21 cellular contexts compared by ENCODE assay signal in the genomic region with DNA sequence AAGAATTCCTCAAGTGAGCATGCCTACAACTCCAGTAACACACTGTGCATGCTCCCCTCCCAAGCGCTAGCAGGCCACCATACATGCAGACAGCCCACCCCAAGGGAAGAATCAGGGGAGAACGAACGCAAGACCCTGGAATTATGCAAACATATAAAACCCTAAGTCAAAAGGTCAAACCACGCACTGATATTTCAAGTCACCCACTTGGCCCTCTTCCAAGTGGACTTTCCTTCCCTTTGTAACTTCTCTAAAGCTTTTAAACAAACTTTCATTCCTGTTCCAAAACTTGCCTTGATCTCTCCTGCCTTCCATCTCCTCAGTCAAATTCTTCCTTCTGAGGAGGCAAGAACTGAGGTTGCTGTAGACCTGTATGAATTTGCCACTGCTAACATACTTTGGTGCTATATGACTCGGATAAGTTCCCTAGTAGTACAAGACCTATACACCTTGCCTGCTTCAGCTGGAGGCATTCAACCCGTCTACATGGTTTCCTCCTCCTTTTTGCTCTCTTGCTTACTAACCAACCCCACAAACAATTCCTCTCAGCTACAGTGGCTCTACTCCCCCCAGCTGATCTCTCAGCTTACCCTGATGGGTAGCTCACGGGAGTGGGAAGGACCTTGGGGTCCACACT. TPM values are rescaled to one million over a fixed set of nuclear protein-coding genes. Genes with fewer than 3 reads are reported as not detected.
DNase-seq lines count a peak whose midpoint lies in the region; ATAC-seq, FAIRE-seq and TF ChIP-seq lines count a peak whose summit lies in the region.
"Had no signal": no experiment of that assay in that cellular context is flagged by ENCODE, and none has a peak within 500 bp of the region (broad histone marks: within the 10 kb centered on the region; RNA-seq: fewer than 3 reads in every experiment).

No MANE protein-coding gene starts in this region.

- peak; percentile 33 for ATAC-seq in body of pancreas
- ATAC-seq in pancreas, result peak; percentile 26 to 58 (median 46)
- no peak for ATAC-seq in HG03159 (IDR thresholded peaks at IDR 0.05; ENCODE audit: unreplicated experiment)

- H3K27ac ChIP-seq in body of pancreas, result peak overlapping the region; percentile 30 to 56 (median 51)
- peak overlapping the region in 2 of 4 donors; percentile 72 to 79 for H3K27ac ChIP-seq in pancreas
- H3K27ac ChIP-seq: 22Rv1, HL-60, SJCRH30 had no signal

- TF ChIP-seq CTCF in body of pancreas (IDR thresholded peaks at IDR 0.05), result no peak
- no peak for TF ChIP-seq CTCF in pancreas (IDR thresholded peaks at IDR 0.05)

- no peak for FAIRE-seq in pancreas (lab: Jason Lieb, UNC)
- FAIRE-seq: G401.6, H1 had no signal

- H3K4me3 ChIP-seq in body of pancreas, result no peak overlapping the region
- H3K4me3 ChIP-seq in pancreas, result no peak overlapping the region
- H3K4me3 ChIP-seq: SJCRH30 had no signal

- DNase-seq in NOMO-1 treated with DMSO at 0.1 percent for 48 hours (lab: John Stamatoyannopoulos, UW; ENCODE audit: unreplicated experiment) (peak; percentile 6), NOMO-1 treated with dmso at 0.1 percent for 144 hours (lab: John Stamatoyannopoulos, UW; ENCODE audit: unreplicated experiment) (no peak), MV-4-11 (lab: John Stamatoyannopoulos, UW) (peak; percentile 71), body of pancreas (peak in 1 of 4 donors; percentile 22), pancreas (no peak), posterior cingulate gyrus (no peak), NCI-H82 (lab: John Stamatoyannopoulos, UW) (no peak)
- DNase-seq: Caco-2; CD4-positive, CD25-positive, alpha-beta regulatory T cell; IMR-90; Kasumi-1; MM.1S; NCI-H187 treated with DMSO at 0.1 percent for 48 hours; NCI-H2227 treated with DMSO at 0.1 percent for 48 hours; NCI-H510A treated with DMSO at 0.1 percent for 48 hours; SJCRH30 had no signal

- 55 to 74% methylated on average over 6 to 7 of the region's 7 CpGs for WGBS in body of pancreas, 2 donors
- WGBS in pancreas, 2 donors, result 63 to 74% methylated on average over 7 of the region's 7 CpGs

- intact Hi-C loops in body of pancreas (cut with DNase I) (no loop called here), pancreas (cut with DNase I) (no loop called here), posterior cingulate gyrus (cut with DNase I) (no loop called here)

- H3K4me1 ChIP-seq in body of pancreas, result peaks cover 12% of the 10 kb centered on the region
- H3K4me1 ChIP-seq in pancreas, result peaks cover 0 to 8% (median 7%) of the 10 kb centered on the region in 3 donors
- H3K4me1 ChIP-seq: SJCRH30 had no signal

- TF ChIP-seq POLR2A in body of pancreas (IDR thresholded peaks at IDR 0.05), result no peak

- H3K9me3 ChIP-seq in body of pancreas (no peaks in the 10 kb centered on the region), pancreas (no peaks in the 10 kb centered on the region)

- H3K27me3 ChIP-seq in body of pancreas, result no peaks in the 10 kb centered on the region
- H3K27me3 ChIP-seq in pancreas, result no peaks in the 10 kb centered on the region
- H3K27me3 ChIP-seq: SJCRH30 had no signal

- H3K36me3 ChIP-seq in body of pancreas (replicated peaks in 1 of 2; ENCODE audit: insufficient read depth in 1 of 2, low read depth in 2 of 2) (no peaks in the 10 kb centered on the region), pancreas (no peaks in the 10 kb centered on the region)
- H3K36me3 ChIP-seq: SJCRH30 had no signal

RNA-seq across cellular contexts. Expression of a gene that starts 11.1 kb away (rescaled TPM):
- total RNA-seq in body of pancreas (10 to 100 TPM; 10.9 to 18.5 TPM), pancreas (10 to 100 TPM in 4 of 6 donors, 1 to 10 TPM in 2; 8.5 to 11.4 (median 10.3) TPM)
- 10 to 100 TPM; 10.0 to 15.4 TPM for polyA plus RNA-seq in pancreas

RNA-seq across cellular contexts. Expression of a gene that starts 53.1 kb away (rescaled TPM):
- total RNA-seq in body of pancreas (10 to 100 TPM; 42.5 to 43.6 TPM), pancreas (10 to 100 TPM; 22.9 to 58.4 (median 29.3) TPM)
- 10 to 100 TPM in 1 of 2 donors, 1 to 10 TPM in 1; 6.2 to 21.6 TPM for polyA plus RNA-seq in pancreas

Comparison
In these comparisons a context has a peak if more than half of its experiments do, and no peak if none do; other contexts are left out.
1. DNase-seq: peak in NOMO-1 treated with DMSO at 0.1 percent for 48 hours (single experiment) and MV-4-11 (single experiment); none in NOMO-1 treated with dmso at 0.1 percent for 144 hours (single experiment), pancreas (0 of 6), posterior cingulate gyrus (0 of 10) and NCI-H82 (single experiment).